In the genomic region with DNA sequence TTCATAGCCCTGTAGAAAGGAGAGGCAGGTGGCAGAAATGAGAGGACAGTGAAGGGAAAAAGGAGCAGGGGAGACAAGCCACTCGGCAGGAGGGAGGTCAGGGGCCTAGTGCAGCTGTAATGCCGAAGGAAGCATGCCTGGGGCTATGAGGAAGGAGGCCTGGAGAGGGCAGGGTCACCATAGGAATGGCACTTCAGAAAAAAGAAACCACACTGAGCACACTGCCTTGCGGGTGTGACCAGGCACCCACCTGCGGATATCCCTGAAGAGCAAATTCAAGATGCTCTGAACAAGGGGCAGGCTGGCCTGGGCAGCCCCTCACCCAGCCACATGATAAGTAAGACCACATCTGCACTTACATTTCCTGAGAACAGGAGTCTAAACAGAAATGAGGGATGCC, we compare ENCODE assay signal across 8 cellular contexts.
DNase-seq lines count a peak whose midpoint lies in the region; ATAC-seq and TF ChIP-seq lines count a peak whose summit lies in the region.

No MANE protein-coding gene starts in this region.

- peaks cover 0 to 52% of the 10 kb centered on the region in 2 donors for H3K36me3 ChIP-seq in adrenal gland (replicated peaks in 1 of 2)
- H3K36me3 ChIP-seq in left lung = peaks cover 0 to 73% of the 10 kb centered on the region in 2 donors

- 0 out of 7 replicates have a peak overlapping the region, but pooled peaks of 1 of the 3 experiments have one; percentile 3 for H3K27ac Mint-ChIP-seq in H9

- H3K14ac ChIP-seq in H9 (ENCODE audit: insufficient read depth, low read length) = no peak overlapping the region

- H3K4ac ChIP-seq in H9 (ENCODE audit: low read depth, low read length) = no peak overlapping the region

- TF ChIP-seq CTCF in H9 (conservative IDR thresholded peaks at IDR 0.05) (peak; percentile 72), adrenal gland (IDR thresholded peaks at IDR 0.05) (peak in 4 of 6 experiments; percentile 13 to 34 (median 30)), left lung (IDR thresholded peaks at IDR 0.05) (no peak)

- no peaks in the 10 kb centered on the region for H3K9me3 Mint-ChIP-seq in H9

- H3K27me3 Mint-ChIP-seq in H9 (ENCODE audit: low read depth) = no peaks in the 10 kb centered on the region

- TF ChIP-seq POLR2A in adrenal gland (IDR thresholded peaks at IDR 0.05) = no peak
- no peak for TF ChIP-seq POLR2A in GM18505 (IDR thresholded peaks at IDR 0.05; ENCODE audit: borderline replicate concordance, extremely low read depth, insufficient read depth, insufficient read length)

- H3T11ph ChIP-seq in H9 (ENCODE audit: low read length) = no peak overlapping the region

- no peak overlapping the region for H2BK20ac ChIP-seq in H9 (ENCODE audit: low read depth, low read length, poor library complexity, severe bottlenecking)

- no peak overlapping the region for H2BK5ac ChIP-seq in H9 (ENCODE audit: insufficient read length, low read length)

- no peak overlapping the region for H3K4me2 ChIP-seq in H9 (ENCODE audit: insufficient read depth, insufficient read length, low read length)

- no peak overlapping the region for H2BK12ac ChIP-seq in H9 (ENCODE audit: insufficient read length, low read depth, low read length)

- intact Hi-C loops in adrenal gland (cut with DNase I) = no loop called here
- intact Hi-C loops in left lung (cut with DNase I) = no loop called here

- DNase-seq in ACHN = peak; percentile 5
- DNase-seq in H9 = peak; percentile 83
- DNase-seq in adrenal gland = peak in 2 of 7 donors; percentile 21 to 54
- DNase-seq in left lung = peak in 1 of 2 donors; percentile 43
- DNase-seq in amygdala (lab: John Stamatoyannopoulos, UW) = no peak
- DNase-seq in inferior parietal cortex (ENCODE audit: extremely low spot score) = no peak

- H3K4me1 ChIP-seq in H9 (ENCODE audit: insufficient read depth, low read length) = no peaks in the 10 kb centered on the region
- H3K4me1 ChIP-seq in adrenal gland (replicated peaks in 1 of 2) = peaks cover 0 to 9% of the 10 kb centered on the region in 2 donors
- peaks cover 6 to 44% of the 10 kb centered on the region in 2 donors for H3K4me1 ChIP-seq in left lung

- no peaks in the 10 kb centered on the region for H3K9me3 ChIP-seq in H9 (ENCODE audit: control insufficient read depth, low read depth, low read length)
- H3K9me3 ChIP-seq in adrenal gland (replicated peaks in 1 of 3) = no peaks in the 10 kb centered on the region
- no peaks in the 10 kb centered on the region for H3K9me3 ChIP-seq in left lung

- H4K5ac ChIP-seq in H9 (ENCODE audit: insufficient read length, low read depth, low read length) = no peak overlapping the region

- no peaks in the 10 kb centered on the region for H3K79me1 ChIP-seq in H9 (ENCODE audit: insufficient read depth, low read depth, low read length, poor library complexity, severe bottlenecking)

- no peaks in the 10 kb centered on the region for H4K20me1 ChIP-seq in H9 (ENCODE audit: control insufficient read depth, insufficient read depth, insufficient read length)

- no peaks in the 10 kb centered on the region for H3K79me2 ChIP-seq in H9 (ENCODE audit: insufficient read depth, low read length)

- no peak overlapping the region for H3K18ac ChIP-seq in H9 (ENCODE audit: insufficient read length, low read depth, low read length)

- peaks cover 9 to 12% of the 10 kb centered on the region in 2 experiments for H3K4me1 Mint-ChIP-seq in H9

- H3K36me3 Mint-ChIP-seq in H9 (ENCODE audit: insufficient read depth in 1 of 3, low read depth in 3 of 3) = peaks cover 4 to 17% (median 11%) of the 10 kb centered on the region in 3 experiments; a peak in 5 of 7 replicates

- H2AFZ ChIP-seq in H9 (ENCODE audit: low read length) = no peak overlapping the region

- no peak overlapping the region for H4K91ac ChIP-seq in H9 (ENCODE audit: insufficient read length, low read depth, low read length)

- no peak overlapping the region for H2BK15ac ChIP-seq in H9 (ENCODE audit: low read depth, low read length)

- H3K23me2 ChIP-seq in H9 (ENCODE audit: insufficient read length, low read depth, low read length, poor library complexity, severe bottlenecking) = no peaks in the 10 kb centered on the region

- no CpG with 5 or more reads among the region's 4 CpGs for WGBS in H9 (ENCODE audit: extremely low coverage, insufficient read length, low lambda C conversion rate)
- 62 to 82% (median 72%) methylated on average over 4 of the region's 4 CpGs for WGBS in adrenal gland, 4 donors

- in situ Hi-C loops in ACHN (cut with HindIII; ENCODE audit: low pct_ligation_motif_present, low pct_unique_long_range_greater_than_20kb, low sequenced_read_pairs) = no loop called here

- H4K8ac ChIP-seq in H9 (replicated peaks; ENCODE audit: insufficient read length, low read depth, low read length) = no peak overlapping the region

- H3K27ac ChIP-seq in H9 (ENCODE audit: insufficient read length, low read depth, low read length) (no peak overlapping the region), adrenal gland (no peak overlapping the region), left lung (no peak overlapping the region)

- no peak overlapping the region for H3K9ac ChIP-seq in H9 (ENCODE audit: extremely low read depth, insufficient read length, low read length)

- H3K4me3 Mint-ChIP-seq in H9 = no peak overlapping the region

- peak; percentile 89 for ATAC-seq in left lung
- ATAC-seq in GM18505 (IDR thresholded peaks at IDR 0.05; ENCODE audit: unreplicated experiment) = no peak
- ATAC-seq in GM21447 (IDR thresholded peaks at IDR 0.05; ENCODE audit: unreplicated experiment) = no peak

- H3K23ac ChIP-seq in H9 (ENCODE audit: insufficient read length, low read depth, low read length) = no peak overlapping the region

- H2BK120ac ChIP-seq in H9 (ENCODE audit: low read depth, low read length, poor library complexity, severe bottlenecking) = no peak overlapping the region

- H3K4me3 ChIP-seq in adrenal gland (no peak overlapping the region), left lung (no peak overlapping the region)

- H3K56ac ChIP-seq in H9 (ENCODE audit: insufficient read length, low read depth, low read length) = no peak overlapping the region

- H3K27me3 ChIP-seq in H9 (ENCODE audit: insufficient read depth, low read length) = no peaks in the 10 kb centered on the region
- no peaks in the 10 kb centered on the region for H3K27me3 ChIP-seq in adrenal gland
- H3K27me3 ChIP-seq in left lung = no peaks in the 10 kb centered on the region

- no peak overlapping the region for H2AK5ac ChIP-seq in H9 (ENCODE audit: insufficient read length, low read length)

Comparison
In these comparisons a context has a peak if more than half of its experiments do, and no peak if none do; other contexts are left out.
1. DNase-seq: peak in ACHN (single experiment) and H9 (single experiment); none in amygdala (0 of 56) and inferior parietal cortex (single experiment).
2. CTCF ChIP-seq: peak in H9 (single experiment) and adrenal gland (4 of 6); none in left lung (0 of 2).